Comparison of ENCODE assay signal across 26 cellular contexts in the genomic region with DNA sequence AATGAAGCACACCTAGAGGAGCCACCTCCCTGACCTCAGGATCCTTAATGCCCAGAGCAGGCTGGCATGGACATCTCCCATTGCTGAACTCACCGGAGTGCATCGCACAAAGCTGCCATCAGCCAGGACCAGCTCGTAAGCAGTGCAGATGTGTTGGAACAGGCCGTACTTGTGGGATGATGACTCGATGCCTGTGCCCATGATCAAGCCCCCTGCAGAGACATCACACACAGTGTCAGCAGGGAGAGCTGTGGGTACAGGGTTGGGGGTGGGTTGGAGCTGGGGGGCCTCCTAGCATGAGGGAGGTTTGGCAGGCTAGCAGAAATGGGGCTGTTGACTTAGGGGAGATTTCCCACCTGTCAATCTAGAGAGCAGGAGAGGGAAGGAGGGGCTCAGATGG. TPM values are rescaled to one million over a fixed set of nuclear protein-coding genes. Genes with fewer than 3 reads are reported as not detected.
DNase-seq lines count a peak whose midpoint lies in the region; ATAC-seq, FAIRE-seq and TF ChIP-seq lines count a peak whose summit lies in the region.
"Had no signal": no experiment of that assay in that cellular context is flagged by ENCODE, and none has a peak within 500 bp of the region (broad histone marks: within the 10 kb centered on the region; RNA-seq: fewer than 3 reads in every experiment).

No MANE protein-coding gene starts in this region.

- no peaks in the 10 kb centered on the region for H3K27me3 Mint-ChIP-seq in endothelial cell (ENCODE audit: unreplicated experiment)
- H3K27me3 Mint-ChIP-seq: activated CD4-positive, alpha-beta T cell treated with anti-CD3 and anti-CD28 coated beads for 36 hours; activated naive CD8-positive, alpha-beta T cell treated with anti-CD3 and anti-CD28 coated beads for 36 hours; IgD-negative memory B cell had no signal

- peak overlapping the region; percentile 24; the same call in 1 of the 2 replicates for H3K4me2 ChIP-seq in PC-3 (ENCODE audit: low read length)
- H3K4me2 ChIP-seq in HepG2 (ENCODE audit: low read depth, low read length) = no peak overlapping the region
- H3K4me2 ChIP-seq: neural progenitor cell had no signal

- intact Hi-C loops in PC-3 (cut with micrococcal nuclease) = loop anchor here (1.0 to 10.0 kb wide), 2 partner anchors 7 to 130 kb away; no protein-coding TSS in a partner anchor
- intact Hi-C loops in HepG2 (cut with micrococcal nuclease; ENCODE audit: unreplicated experiment) = no loop called here
- intact Hi-C loops in upper lobe of right lung (cut with DNase I) = no loop called here
- intact Hi-C loops in spleen (cut with DNase I; ENCODE audit: low total_unique reads) = no loop called here

- H2AFZ ChIP-seq in PC-3 (ENCODE audit: low read length) (no peak overlapping the region), HepG2 (ENCODE audit: low read length) (no peak overlapping the region)
- H2AFZ ChIP-seq: neural progenitor cell, parathyroid adenoma had no signal

- POLR2A ChIA-PET in PC-3 (lab: Charles Lee; ENCODE audit: unreplicated experiment) (interaction anchor here (1.1 kb wide), 1 partner anchor 30 kb away, joined by 4 read pairs; no protein-coding TSS in a partner anchor), HepG2 (lab: Yijun Ruan, JAX) (interaction anchor here (1.2 to 8.6 kb wide), 3 partner anchors 10 to 14 kb away, joined by 5 to 134 read pairs (median 12); a partner anchor contains a TSS)

- CTCF ChIA-PET in PC-3 (lab: Charles Lee) = no interaction called here
- CTCF ChIA-PET in HepG2 (lab: Yijun Ruan, JAX; ENCODE audit: low intra/inter-chr PET ratio, low total read pairs) = no interaction called here

- FAIRE-seq in HepG2 (lab: Jason Lieb, UNC) = no peak
- FAIRE-seq: endometrium had no signal

- TF ChIP-seq RAD21 in HepG2 (CRISPR knock-in tag; IDR thresholded peaks at IDR 0.05) = no peak

- H3K9me3 ChIP-seq in PC-3 (ENCODE audit: low read length) (no peaks in the 10 kb centered on the region), HepG2 (ENCODE audit: low read length) (no peaks in the 10 kb centered on the region), upper lobe of right lung (no peaks in the 10 kb centered on the region), spleen (peaks cover 0 to 10% (median 0%) of the 10 kb centered on the region in 8 donors)
- H3K9me3 ChIP-seq: gastroesophageal sphincter, tibial artery had no signal

- H3K27me3 ChIP-seq in PC-3 (ENCODE audit: low read length) (no peaks in the 10 kb centered on the region), HepG2 (ENCODE audit: control insufficient read depth in 1 of 2, insufficient read depth in 2 of 2, low read length in 2 of 2) (no peaks in the 10 kb centered on the region), upper lobe of right lung (no peaks in the 10 kb centered on the region), spleen (replicated peaks in 1 of 7) (no peaks in the 10 kb centered on the region)
- H3K27me3 ChIP-seq: gastroesophageal sphincter, neural progenitor cell, tibial artery had no signal

- H3K27ac ChIP-seq in PC-3 (ENCODE audit: low read length) (peak overlapping the region; percentile 72), HepG2 (ENCODE audit: extremely low read length, insufficient read depth, low read length) (peak overlapping the region; percentile 2), upper lobe of right lung (no peak overlapping the region), spleen (no peak overlapping the region)
- H3K27ac ChIP-seq: gastroesophageal sphincter, neural progenitor cell, parathyroid adenoma, tibial artery, VCaP had no signal

- no peak overlapping the region for H3K9ac ChIP-seq in PC-3 (ENCODE audit: low read length)
- no peak overlapping the region for H3K9ac ChIP-seq in HepG2 (ENCODE audit: insufficient read depth, low read depth, low read length)
- H3K9ac ChIP-seq: neural progenitor cell, parathyroid adenoma had no signal

- no peak for TF ChIP-seq CTCF in PC-3 (conservative IDR thresholded peaks at IDR 0.05; ENCODE audit: low read depth, low read length)
- no peak for TF ChIP-seq CTCF in endothelial cell (IDR thresholded peaks at IDR 0.05; ENCODE audit: unreplicated experiment)
- TF ChIP-seq CTCF in HepG2 (CRISPR knock-in tag; IDR thresholded peaks at IDR 0.05) = no peak
- TF ChIP-seq CTCF in upper lobe of right lung (IDR thresholded peaks at IDR 0.05) = no peak
- TF ChIP-seq CTCF in spleen (IDR thresholded peaks at IDR 0.05 in 8 of 11, conservative IDR thresholded peaks at IDR 0.05 in 3 of 11) = no peak

- TF ChIP-seq EP300 in HepG2 (IDR thresholded peaks at IDR 0.05; ENCODE audit: low read depth in 2 of 2, low read length in 2 of 2) (no peak), HepG2 (CRISPR knock-in tag; IDR thresholded peaks at IDR 0.05; ENCODE audit: borderline replicate concordance) (no peak)

- peaks cover 35% of the 10 kb centered on the region for H3K36me3 Mint-ChIP-seq in endothelial cell (ENCODE audit: low read depth, unreplicated experiment)

- H3K4me3 ChIP-seq in PC-3 (ENCODE audit: low read length) = no peak overlapping the region
- H3K4me3 ChIP-seq in HepG2 (replicated peaks in 1 of 3; ENCODE audit: insufficient read depth in 1 of 3, low read depth in 2 of 3, low read length in 3 of 3) = no peak overlapping the region
- no peak overlapping the region for H3K4me3 ChIP-seq in upper lobe of right lung
- no peak overlapping the region for H3K4me3 ChIP-seq in spleen
- H3K4me3 ChIP-seq: gastroesophageal sphincter, neural progenitor cell, tibial artery had no signal

- H3K36me3 ChIP-seq in PC-3 (ENCODE audit: low read depth, low read length) (peaks cover 74% of the 10 kb centered on the region), HepG2 (replicated peaks in 1 of 2; ENCODE audit: control insufficient read depth in 1 of 2, insufficient read depth in 2 of 2, low read length in 2 of 2) (peaks cover 31 to 85% of the 10 kb centered on the region in 2 experiments), upper lobe of right lung (peaks cover 47% of the 10 kb centered on the region), spleen (peaks cover 0 to 74% (median 27%) of the 10 kb centered on the region in 6 donors)

- peaks cover 37% of the 10 kb centered on the region for H3K4me1 ChIP-seq in PC-3 (ENCODE audit: insufficient read depth, low read length)
- H3K4me1 ChIP-seq in HepG2 (ENCODE audit: insufficient read depth, low read length) = peaks cover 97% of the 10 kb centered on the region
- H3K4me1 ChIP-seq in upper lobe of right lung = peaks cover 12% of the 10 kb centered on the region
- H3K4me1 ChIP-seq in spleen = no peaks in the 10 kb centered on the region
- H3K4me1 ChIP-seq: gastroesophageal sphincter, parathyroid adenoma, tibial artery had no signal

- DNase-seq in PC-3 (no peak), endothelial cell (ENCODE audit: low spot score) (no peak), HepG2 (ENCODE audit: low spot score) (no peak), upper lobe of right lung (peak; percentile 48), spleen (no peak), SHP77 treated with DMSO at 0.1 percent for 48 hours (lab: John Stamatoyannopoulos, UW) (no peak)
- DNase-seq: activated CD4-positive, alpha-beta T cell treated with anti-CD3 and anti-CD28 coated beads for 36 hours; activated effector memory CD4-positive, alpha-beta T cell treated with Interleukin-2 at 50 U/mL for 16 hours; activated naive CD8-positive, alpha-beta T cell treated with anti-CD3 and anti-CD28 coated beads for 36 hours; cerebellar nuclear complex; dermis blood vessel endothelial cell; HCEC 1CT; hippocampal formation; mesendoderm; NCI-H146; NCI-H2107; NCI-H345; SW 1271 had no signal

- H3K79me2 ChIP-seq in PC-3 (ENCODE audit: low read length) (peaks cover 42% of the 10 kb centered on the region), HepG2 (ENCODE audit: insufficient read depth, low read length) (peaks cover 65% of the 10 kb centered on the region)
- H3K79me2 ChIP-seq: parathyroid adenoma had no signal

- in situ Hi-C loops in HepG2 (cut with HindIII; ENCODE audit: extremely low pct_ligation_motif_present, low pct_unique_long_range_greater_than_20kb) = no loop called here

- no peaks in the 10 kb centered on the region for H3K9me2 ChIP-seq in PC-3 (replicated peaks; ENCODE audit: low read length)

- peaks cover 3% of the 10 kb centered on the region for H3K4me1 Mint-ChIP-seq in endothelial cell (ENCODE audit: unreplicated experiment)
- H3K4me1 Mint-ChIP-seq: activated naive CD8-positive, alpha-beta T cell treated with anti-CD3 and anti-CD28 coated beads for 36 hours; neural progenitor cell had no signal

- TF ChIP-seq POLR2A in HepG2 (IDR thresholded peaks at IDR 0.05; ENCODE audit: insufficient read depth in 1 of 2, low read depth in 2 of 2, low read length in 2 of 2) (peak in 1 of 2 experiments; percentile 56; a peak in 1 of 4 replicates), spleen (IDR thresholded peaks at IDR 0.05) (no peak)

- ATAC-seq in PC-3 (no peak), HepG2 (no peak), upper lobe of right lung (no peak), GM18517 (IDR thresholded peaks at IDR 0.05; ENCODE audit: unreplicated experiment) (no peak)
- ATAC-seq: activated CD4-positive, alpha-beta T cell treated with anti-CD3 and anti-CD28 coated beads for 36 hours; gastroesophageal sphincter had no signal

- H3F3A ChIP-seq in PC-3 (ENCODE audit: low read length, unreplicated experiment) = peaks cover 13% of the 10 kb centered on the region

- no peaks in the 10 kb centered on the region for H3K9me3 Mint-ChIP-seq in endothelial cell (ENCODE audit: unreplicated experiment)
- H3K9me3 Mint-ChIP-seq: activated naive CD8-positive, alpha-beta T cell treated with anti-CD3 and anti-CD28 coated beads for 36 hours; IgD-negative memory B cell had no signal

- 96% methylated on average over 5 of the region's 5 CpGs for WGBS in HepG2 (ENCODE audit: low lambda C conversion rate)
- WGBS in spleen, 5 donors = 91 to 100% (median 95%) methylated on average over 5 of the region's 5 CpGs

- H4K20me1 ChIP-seq in PC-3 (ENCODE audit: low read length) (peaks cover 5% of the 10 kb centered on the region; the same call in 1 of the 2 replicates), HepG2 (ENCODE audit: insufficient read depth, low read length) (peaks cover 62% of the 10 kb centered on the region)

- peak overlapping the region; percentile 81 for H3K4me3 Mint-ChIP-seq in endothelial cell (ENCODE audit: unreplicated experiment)
- H3K4me3 Mint-ChIP-seq: activated CD4-positive, alpha-beta T cell treated with anti-CD3 and anti-CD28 coated beads for 36 hours; activated naive CD8-positive, alpha-beta T cell treated with anti-CD3 and anti-CD28 coated beads for 36 hours; IgD-negative memory B cell; neural progenitor cell had no signal

- no peak overlapping the region for H3K27ac Mint-ChIP-seq in endothelial cell (ENCODE audit: unreplicated experiment)
- H3K27ac Mint-ChIP-seq: activated CD4-positive, alpha-beta T cell treated with anti-CD3 and anti-CD28 coated beads for 36 hours; activated naive CD8-positive, alpha-beta T cell treated with anti-CD3 and anti-CD28 coated beads for 36 hours; IgD-negative memory B cell; neural progenitor cell had no signal

- no TSS peak for BruUV-seq in PC-3 (replicated peaks; lab: Mats Ljungman, UMichigan)
- BruUV-seq in HepG2 (replicated peaks; lab: Mats Ljungman, UMichigan) = no TSS peak

RNA-seq across cellular contexts. Expression of a gene that starts 12.0 kb away (rescaled TPM):
- total RNA-seq in PC-3 (2014; rRNA removed) (166 TPM in 2 replicates), endothelial cell (ENCODE audit: unreplicated experiment) (181 TPM), HepG2 (2016; rRNA removed; fragmentation: Illumina TruSeq; extraction: Trizol) (250 and 448 TPM in 2 replicates), upper lobe of right lung (749 TPM), spleen (100 to 1,000 TPM; 112 to 370 (median 284) TPM)
- total RNA-seq in HepG2 (2016; cell fraction: cytosol; rRNA removed; fragmentation: Illumina TruSeq; extraction: Trizol; ENCODE audit: low read depth) = 49.9 and 51.0 TPM in 2 replicates
- total RNA-seq in HepG2 (2016; cell fraction: insoluble cytoplasmic fraction; rRNA removed; fragmentation: Illumina TruSeq; extraction: Trizol) = 228 and 439 TPM in 2 replicates
- total RNA-seq in HepG2 (2016; cell fraction: membrane; rRNA removed; fragmentation: Illumina TruSeq; extraction: Trizol) = 153 and 157 TPM in 2 replicates
- total RNA-seq in HepG2 (2016; cell fraction: nucleus; rRNA removed; fragmentation: Illumina TruSeq; extraction: Trizol) = 410 and 468 TPM in 2 replicates
- polyA plus RNA-seq in HepG2 (2011; rRNA removed) (374 and 484 TPM in 2 replicates), spleen (10 to 100 TPM in 1 of 3 donors, 1 to 10 TPM in 2; 7.0 to 29.7 (median 9.1) TPM)
- polyA plus RNA-seq in HepG2 (2011; cell fraction: cytosol; rRNA removed) = 348 and 453 TPM in 2 replicates
- polyA plus RNA-seq in HepG2 (2011; cell fraction: nucleus; rRNA removed) = 376 and 486 TPM in 2 replicates
- 453 and 672 TPM in 2 replicates for polyA plus RNA-seq in HepG2 (2012)
- 36.9 and 39.3 TPM in 2 replicates for polyA plus RNA-seq in HepG2 (2016; cell fraction: cytosol; fragmentation: Illumina TruSeq; extraction: Trizol; ENCODE audit: low read depth)
- polyA plus RNA-seq in HepG2 (2016; cell fraction: insoluble cytoplasmic fraction; fragmentation: Illumina TruSeq; extraction: Trizol; ENCODE audit: low read depth) = 202 and 215 TPM in 2 replicates
- 86.7 and 89.8 TPM in 2 replicates for polyA plus RNA-seq in HepG2 (2016; cell fraction: membrane; fragmentation: Illumina TruSeq; extraction: Trizol; ENCODE audit: low read depth)
- polyA plus RNA-seq in HepG2 (2016; cell fraction: nucleus; fragmentation: Illumina TruSeq; extraction: Trizol; ENCODE audit: insufficient read depth, low read depth) = 516 and 527 TPM in 2 replicates
- polyA minus RNA-seq in HepG2 (2011; rRNA and poly(A)+ RNA removed; ENCODE audit: low replicate concordance) = 777 and 2,246 TPM in 2 replicates
- polyA minus RNA-seq in HepG2 (2011; cell fraction: cytosol; rRNA and poly(A)+ RNA removed) = 316 and 502 TPM in 2 replicates
- polyA minus RNA-seq in HepG2 (2011; cell fraction: nucleus; rRNA and poly(A)+ RNA removed) = 197 and 218 TPM in 2 replicates

Comparison
In these comparisons a context has a peak if more than half of its experiments do, and no peak if none do; other contexts are left out.
1. H3K27ac ChIP-seq: peak in PC-3 (single experiment) and HepG2 (single experiment); none in upper lobe of right lung (single experiment) and spleen (0 of 8).